In genomic region chr16:5523794-5524193, GRCh38 we compare ENCODE assay signal across 19 cellular contexts.
"Had no signal": no experiment of that assay in that cellular context is flagged by ENCODE, and none has a peak within 500 bp of the region (broad histone marks: within the 10 kb centered on the region; RNA-seq: fewer than 3 reads in every experiment).

No MANE protein-coding gene starts in this region.

- H3K9me3 Mint-ChIP-seq: nephron had no signal

- H3K4me1 Mint-ChIP-seq: immature natural killer cell, naive B cell, nephron had no signal

- H3K36me3 Mint-ChIP-seq: immature natural killer cell, naive B cell had no signal

- H3K27ac ChIP-seq: epithelial cell of prostate, esophagus muscularis mucosa, gastrocnemius medialis, stomach, thoracic aorta, transverse colon had no signal

- ATAC-seq: gastrocnemius medialis, left cardiac atrium, left ventricle myocardium superior, sciatic nerve had no signal

- H3K4me3 ChIP-seq: esophagus muscularis mucosa, gastrocnemius medialis, lung, stomach, thoracic aorta, transverse colon had no signal

- H3K36me3 ChIP-seq: esophagus muscularis mucosa, gastrocnemius medialis, stomach, thoracic aorta, transverse colon had no signal

- H3K27me3 ChIP-seq: gastrocnemius medialis, transverse colon had no signal

- H3K27ac Mint-ChIP-seq: immature natural killer cell, naive B cell, nephron had no signal

- H3K4me1 ChIP-seq: esophagus muscularis mucosa, gastrocnemius medialis had no signal

- DNase-seq: effector memory CD4-positive, alpha-beta T cell; gastrocnemius medialis; immature natural killer cell; kidney; left cardiac atrium; left ventricle myocardium superior; mesenchymal stem cell; naive B cell; posterior cingulate gyrus; stimulated activated naive CD4-positive, alpha-beta T cell; stomach; substantia nigra; transverse colon had no signal

- H3K4me3 Mint-ChIP-seq: immature natural killer cell, naive B cell, nephron had no signal

- H3K9me3 ChIP-seq: gastrocnemius medialis, thoracic aorta, transverse colon had no signal
